ENCODE assay signal across 24 cellular contexts in the genomic region with DNA sequence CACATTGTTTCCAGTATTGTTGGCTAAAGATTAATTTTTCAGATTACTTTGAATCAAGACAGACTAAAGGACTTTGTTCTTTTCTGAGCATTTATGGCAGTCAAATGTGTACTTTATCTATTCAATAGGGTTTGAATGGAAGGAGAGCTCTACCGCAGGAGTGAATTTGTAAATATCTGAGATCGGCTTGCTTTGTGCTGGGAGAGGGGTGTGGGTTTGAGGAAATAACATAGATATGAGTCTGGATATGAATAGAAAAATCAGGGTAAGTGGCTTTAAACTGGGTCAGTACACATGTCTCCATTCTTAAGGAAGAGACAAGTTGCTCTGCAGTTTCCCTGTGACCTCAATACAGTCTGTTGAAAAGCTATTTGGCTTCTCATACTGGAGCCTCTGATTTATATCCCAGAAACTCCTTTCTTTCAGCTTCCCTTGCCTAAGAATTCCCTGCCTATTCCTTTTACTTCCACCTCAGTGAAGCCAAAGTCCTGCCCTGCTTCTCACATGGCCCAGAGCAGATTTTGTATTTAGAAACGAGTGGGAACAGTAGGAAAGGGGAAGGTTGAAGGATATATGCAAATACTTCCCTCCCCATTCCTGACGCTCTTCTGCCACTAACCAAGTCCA.
DNase-seq lines count a peak whose midpoint lies in the region; ATAC-seq and TF ChIP-seq lines count a peak whose summit lies in the region.
"Had no signal": no experiment of that assay in that cellular context is flagged by ENCODE, and none has a peak within 500 bp of the region (broad histone marks: within the 10 kb centered on the region; RNA-seq: fewer than 3 reads in every experiment).

No MANE protein-coding gene starts in this region.

- ATAC-seq in Right ventricle myocardium inferior (peak; percentile 37), Right ventricle myocardium superior (ENCODE audit: poor library complexity) (no peak), left lobe of liver (peak; percentile 19), HG02885 (IDR thresholded peaks at IDR 0.05; ENCODE audit: poor library complexity, unreplicated experiment) (no peak)
- ATAC-seq: HCT116, heart left ventricle, K562 had no signal

- H3K27ac Mint-ChIP-seq in MCF 10A (ENCODE audit: low read depth, unreplicated experiment) = no peak overlapping the region
- H3K27ac Mint-ChIP-seq: B cell, endodermal cell had no signal

- H3K36me3 Mint-ChIP-seq in MCF 10A (ENCODE audit: insufficient read depth, unreplicated experiment) = no peaks in the 10 kb centered on the region

- peak overlapping the region; percentile 32 for H2AK5ac ChIP-seq in trophoblast cell (ENCODE audit: low read length)

- no peak overlapping the region for H3K4me2 ChIP-seq in trophoblast cell (ENCODE audit: low read length)
- H3K4me2 ChIP-seq: SK-N-SH had no signal

- H3K4me1 Mint-ChIP-seq in MCF 10A (ENCODE audit: insufficient read depth, unreplicated experiment) = no peaks in the 10 kb centered on the region

- H3K79me2 ChIP-seq in trophoblast cell (ENCODE audit: control insufficient read depth, insufficient read depth, low read length, poor library complexity) = peaks cover 3% of the 10 kb centered on the region

- no peaks in the 10 kb centered on the region for H3K27me3 Mint-ChIP-seq in MCF 10A (ENCODE audit: insufficient read depth, unreplicated experiment)
- H3K27me3 Mint-ChIP-seq: B cell had no signal

- no TSS peak for BruUV-seq in MCF 10A (replicated peaks; lab: Mats Ljungman, UMichigan)

- DNase-seq in Right ventricle myocardium inferior (ENCODE audit: missing footprints) (no peak), Right ventricle myocardium superior (no peak), left lobe of liver (ENCODE audit: low spot score) (no peak), trophoblast cell (no peak), NCI-H82 treated with DMSO at 0.1 percent for 48 hours (lab: John Stamatoyannopoulos, UW; ENCODE audit: unreplicated experiment) (no peak), MCF 10A (ENCODE audit: unreplicated experiment) (no peak)
- DNase-seq in activated CD4-positive, alpha-beta T cell treated with anti-CD3 and anti-CD28 coated beads, Interleukin-2, amount 50 U/mL, for 1 hour = no peak
- DNase-seq: activated CD4-positive, alpha-beta T cell treated with anti-CD3 and anti-CD28 coated beads for 1 hour; activated effector memory CD4-positive, alpha-beta T cell treated with Interleukin-2 at 50 U/mL for 16 hours; endodermal cell; heart left ventricle; mesenchymal stem cell; NCI-H1092; NCI-H69; occipital lobe; SK-N-SH; stimulated activated CD4-positive, alpha-beta T cell treated with anti-CD3 and anti-CD28 coated beads, Interleukin-4, amount 100 ng/mL, for 1 hour; T-helper 9 cell had no signal

- no peak overlapping the region for H3K23ac ChIP-seq in trophoblast cell (ENCODE audit: low read length)

- H3K14ac ChIP-seq in trophoblast cell (ENCODE audit: low read length) = peak overlapping the region; percentile 62

- H3K18ac ChIP-seq in trophoblast cell (ENCODE audit: low read length) = peak overlapping the region; percentile 35

- H4K12ac ChIP-seq in trophoblast cell (ENCODE audit: low read depth, low read length) = no peak overlapping the region

- no peaks in the 10 kb centered on the region for H3K9me3 ChIP-seq in trophoblast cell (ENCODE audit: insufficient read depth, low read depth, low read length)
- H3K9me3 ChIP-seq: SK-N-SH had no signal

- peak overlapping the region; percentile 47 for H4K8ac ChIP-seq in trophoblast cell (ENCODE audit: low read depth, low read length)

- H2AFZ ChIP-seq in trophoblast cell (ENCODE audit: insufficient read depth, low read length, poor library complexity) = peak overlapping the region; percentile 39

- intact Hi-C loops in Right ventricle myocardium inferior (cut with DNase I) (no loop called here), Right ventricle myocardium superior (cut with DNase I) (no loop called here), MCF 10A (cut with micrococcal nuclease) (no loop called here)

- POLR2A ChIA-PET in MCF 10A (lab: Yijun Ruan, JAX) = no interaction called here

- H3K36me3 ChIP-seq in trophoblast cell (ENCODE audit: control insufficient read depth in 1 of 2, insufficient read depth in 2 of 2, low read length in 2 of 2) = no peaks in the 10 kb centered on the region
- H3K36me3 ChIP-seq: cardiac muscle cell, heart left ventricle had no signal

- peak overlapping the region; percentile 73 for H2BK120ac ChIP-seq in trophoblast cell (ENCODE audit: insufficient read depth, low read length, poor library complexity)

- H4K91ac ChIP-seq in trophoblast cell (ENCODE audit: low read depth, low read length) = peak overlapping the region; percentile 44

- H3K27ac ChIP-seq in trophoblast cell (ENCODE audit: low read depth, low read length) = no peak overlapping the region
- H3K27ac ChIP-seq: 22Rv1, cardiac muscle cell, heart left ventricle had no signal

- no CpG with 5 or more reads among the region's 4 CpGs for WGBS in trophoblast cell (ENCODE audit: extremely low coverage, insufficient coverage, insufficient read length)

- CTCF ChIA-PET in MCF 10A (lab: Yijun Ruan, JAX) = interaction anchor here (2.2 kb wide), 1 partner anchor 26 kb away, joined by 10 read pairs; no protein-coding TSS in a partner anchor

- H2BK12ac ChIP-seq in trophoblast cell (ENCODE audit: low read length) = peak overlapping the region; percentile 84

- H3K9me3 Mint-ChIP-seq in MCF 10A (ENCODE audit: unreplicated experiment) = no peaks in the 10 kb centered on the region
- H3K9me3 Mint-ChIP-seq: endodermal cell had no signal

- H3K4me3 Mint-ChIP-seq in MCF 10A (ENCODE audit: unreplicated experiment) = no peak overlapping the region
- H3K4me3 Mint-ChIP-seq: B cell, endodermal cell had no signal

- H3K4me3 ChIP-seq in trophoblast cell (ENCODE audit: low read depth, low read length) = no peak overlapping the region
- H3K4me3 ChIP-seq: cardiac muscle cell, heart left ventricle, K562 had no signal

- TF ChIP-seq CTCF in MCF 10A (IDR thresholded peaks at IDR 0.05; ENCODE audit: unreplicated experiment) = no peak

- H3K4me1 ChIP-seq in trophoblast cell (ENCODE audit: control insufficient read depth in 1 of 2, insufficient read depth in 2 of 2, low read length in 2 of 2) = peaks cover 18 to 25% of the 10 kb centered on the region in 2 experiments

- H3K27me3 ChIP-seq in trophoblast cell (ENCODE audit: insufficient read depth, low read length) = no peaks in the 10 kb centered on the region
- H3K27me3 ChIP-seq: cardiac muscle cell, heart left ventricle had no signal

- peaks cover 25% of the 10 kb centered on the region for H3K79me1 ChIP-seq in trophoblast cell (ENCODE audit: low read length)

- H3K4ac ChIP-seq in trophoblast cell (ENCODE audit: low read depth, low read length) = no peak overlapping the region

- H3K9ac ChIP-seq in trophoblast cell (ENCODE audit: low read length) = no peak overlapping the region
- H3K9ac ChIP-seq: SK-N-SH had no signal

- peak overlapping the region; percentile 73 for H2BK5ac ChIP-seq in trophoblast cell (ENCODE audit: low read depth, low read length, poor library complexity)

Comparison
In these comparisons a context has a peak if more than half of its experiments do, and no peak if none do; other contexts are left out.
1. ATAC-seq: peak in Right ventricle myocardium inferior (single experiment) and left lobe of liver (single experiment); none in Right ventricle myocardium superior (single experiment) and HG02885 (single experiment).